1 cellular context compared by ENCODE assay signal in the genomic region with DNA sequence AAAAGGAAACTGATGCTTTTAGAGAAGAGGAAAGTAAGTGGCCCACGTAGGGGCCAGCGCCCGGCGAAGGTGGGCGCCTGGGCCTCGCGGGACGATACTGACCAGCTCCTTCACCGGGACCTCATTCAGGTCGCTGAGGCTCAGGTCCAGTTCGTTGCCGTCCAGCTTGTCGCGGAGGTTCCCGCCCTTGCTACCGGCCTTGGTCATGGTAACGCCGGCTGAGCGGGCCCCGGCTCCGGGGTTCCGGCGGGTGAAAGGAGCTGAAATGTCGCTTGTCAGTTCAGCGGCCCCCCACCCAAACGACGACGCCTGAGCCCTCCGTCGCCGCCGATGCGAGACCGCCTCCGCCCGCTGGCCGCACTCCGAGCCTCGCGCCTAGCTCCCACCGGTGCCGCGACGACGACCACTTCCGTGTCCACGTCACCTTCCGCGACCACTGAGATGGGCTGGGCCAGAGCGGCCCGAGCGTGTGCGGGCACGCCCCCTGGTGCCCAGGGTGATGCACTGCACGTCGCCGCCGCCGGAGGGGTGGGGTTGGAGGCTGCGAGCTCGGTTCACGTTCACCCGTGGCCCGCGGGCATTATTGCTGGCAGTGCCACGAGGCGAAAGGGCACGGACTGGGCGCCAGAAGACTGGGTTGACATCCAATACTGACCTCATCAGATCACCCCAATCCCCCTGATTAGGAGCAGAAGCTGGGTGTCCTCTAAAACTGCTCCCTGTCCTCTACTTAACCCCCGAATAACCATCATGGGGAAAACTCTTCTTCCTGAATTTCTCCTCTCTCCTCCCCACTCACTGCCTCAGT.
TF ChIP-seq lines count a peak whose summit lies in the region.

Gene LRRC59 (minus strand): TSS at position 413 of the 808 bp plus-strand sequence. CDS start 206 bp downstream, at position 207.

TF ChIP-seq in HepG2, 621 proteins besides CTCF, POLR2A, EP300 and RAD21 (continued from another document and continues in another):
- TF ChIP-seq ASH2L (IDR thresholded peaks at IDR 0.05; ENCODE audit: insufficient read length, low read depth, low read length), result peak; percentile 91
- peak; percentile 12; the same call in 1 of the 2 replicates for TF ChIP-seq PRDM15 (CRISPR knock-in tag; IDR thresholded peaks at IDR 0.05)
- peak; percentile 95 for TF ChIP-seq ZNF230 (CRISPR knock-in tag; IDR thresholded peaks at IDR 0.05)
- peak; percentile 100 for TF ChIP-seq XRCC5 (optimal IDR thresholded peaks at IDR 0.05; ENCODE audit: low read length)
- peak; percentile 89 for TF ChIP-seq MYNN (CRISPR knock-in tag; IDR thresholded peaks at IDR 0.05; ENCODE audit: low read depth)
- TF ChIP-seq ZNF343 (CRISPR knock-in tag; IDR thresholded peaks at IDR 0.05), result peak; percentile 96
- TF ChIP-seq YEATS2 (CRISPR knock-in tag; IDR thresholded peaks at IDR 0.05; ENCODE audit: borderline replicate concordance), result peak; percentile 99
- no peak for TF ChIP-seq RBM22 (optimal IDR thresholded peaks at IDR 0.05; ENCODE audit: low read length)
- TF ChIP-seq TBP (CRISPR knock-in tag; IDR thresholded peaks at IDR 0.05), result peak; percentile 90; the same call in 1 of the 2 replicates
- TF ChIP-seq THAP11 (CRISPR knock-in tag; IDR thresholded peaks at IDR 0.05), result peak; percentile 96
- no peak for TF ChIP-seq ZEB1 (IDR thresholded peaks at IDR 0.05; ENCODE audit: insufficient replicate concordance, low read depth)
- TF ChIP-seq ZNF747 (CRISPR knock-in tag; IDR thresholded peaks at IDR 0.05; ENCODE audit: borderline replicate concordance), result peak; percentile 99
- TF ChIP-seq AFF4 (CRISPR knock-in tag; IDR thresholded peaks at IDR 0.05), result peak; percentile 78; the same call in 1 of the 2 replicates
- TF ChIP-seq, protein P1, sequence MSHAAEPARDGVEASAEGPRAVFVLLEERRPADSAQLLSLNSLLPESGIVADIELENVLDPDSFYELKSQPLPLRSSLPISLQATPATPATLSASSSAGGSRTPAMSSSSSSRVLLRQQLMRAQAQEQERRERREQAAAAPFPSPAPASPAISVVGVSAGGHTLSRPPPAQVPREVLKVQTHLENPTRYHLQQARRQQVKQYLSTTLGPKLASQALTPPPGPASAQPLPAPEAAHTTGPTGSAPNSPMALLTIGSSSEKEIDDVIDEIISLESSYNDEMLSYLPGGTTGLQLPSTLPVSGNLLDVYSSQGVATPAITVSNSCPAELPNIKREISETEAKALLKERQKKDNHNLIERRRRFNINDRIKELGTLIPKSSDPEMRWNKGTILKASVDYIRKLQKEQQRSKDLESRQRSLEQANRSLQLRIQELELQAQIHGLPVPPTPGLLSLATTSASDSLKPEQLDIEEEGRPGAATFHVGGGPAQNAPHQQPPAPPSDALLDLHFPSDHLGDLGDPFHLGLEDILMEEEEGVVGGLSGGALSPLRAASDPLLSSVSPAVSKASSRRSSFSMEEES (CRISPR knock-in tag; IDR thresholded peaks at IDR 0.05), result peak; percentile 78
- TF ChIP-seq HHEX (CRISPR knock-in tag; IDR thresholded peaks at IDR 0.05), result peak; percentile 35; the same call in 1 of the 2 replicates
- peak; percentile 68 for TF ChIP-seq STAG1 (CRISPR knock-in tag; IDR thresholded peaks at IDR 0.05)
- peak; percentile 97 for TF ChIP-seq IRX3 (CRISPR knock-in tag; IDR thresholded peaks at IDR 0.05; ENCODE audit: borderline replicate concordance, low read depth)
- peak; percentile 95 for TF ChIP-seq ZNF335 (CRISPR knock-in tag; IDR thresholded peaks at IDR 0.05)
- no peak for TF ChIP-seq NONO (IDR thresholded peaks at IDR 0.05)
- peak; percentile 100 for TF ChIP-seq NONO (CRISPR knock-in tag; conservative IDR thresholded peaks at IDR 0.05)
- no peak for TF ChIP-seq SRF (IDR thresholded peaks at IDR 0.05; ENCODE audit: low read depth, low read length)
- TF ChIP-seq MYPOP (CRISPR knock-in tag; IDR thresholded peaks at IDR 0.05), result peak; percentile 99
- TF ChIP-seq, protein P2, sequence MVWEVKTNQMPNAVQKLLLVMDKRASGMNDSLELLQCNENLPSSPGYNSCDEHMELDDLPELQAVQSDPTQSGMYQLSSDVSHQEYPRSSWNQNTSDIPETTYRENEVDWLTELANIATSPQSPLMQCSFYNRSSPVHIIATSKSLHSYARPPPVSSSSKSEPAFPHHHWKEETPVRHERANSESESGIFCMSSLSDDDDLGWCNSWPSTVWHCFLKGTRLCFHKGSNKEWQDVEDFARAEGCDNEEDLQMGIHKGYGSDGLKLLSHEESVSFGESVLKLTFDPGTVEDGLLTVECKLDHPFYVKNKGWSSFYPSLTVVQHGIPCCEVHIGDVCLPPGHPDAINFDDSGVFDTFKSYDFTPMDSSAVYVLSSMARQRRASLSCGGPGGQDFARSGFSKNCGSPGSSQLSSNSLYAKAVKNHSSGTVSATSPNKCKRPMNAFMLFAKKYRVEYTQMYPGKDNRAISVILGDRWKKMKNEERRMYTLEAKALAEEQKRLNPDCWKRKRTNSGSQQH (CRISPR knock-in tag; IDR thresholded peaks at IDR 0.05; ENCODE audit: low read depth), result peak; percentile 99
- no peak for TF ChIP-seq ATM (IDR thresholded peaks at IDR 0.05; ENCODE audit: borderline replicate concordance)
- peak; percentile 39; the same call in 1 of the 2 replicates for TF ChIP-seq ZNF644 (CRISPR knock-in tag; IDR thresholded peaks at IDR 0.05; ENCODE audit: low read depth)
- TF ChIP-seq, protein P3, sequence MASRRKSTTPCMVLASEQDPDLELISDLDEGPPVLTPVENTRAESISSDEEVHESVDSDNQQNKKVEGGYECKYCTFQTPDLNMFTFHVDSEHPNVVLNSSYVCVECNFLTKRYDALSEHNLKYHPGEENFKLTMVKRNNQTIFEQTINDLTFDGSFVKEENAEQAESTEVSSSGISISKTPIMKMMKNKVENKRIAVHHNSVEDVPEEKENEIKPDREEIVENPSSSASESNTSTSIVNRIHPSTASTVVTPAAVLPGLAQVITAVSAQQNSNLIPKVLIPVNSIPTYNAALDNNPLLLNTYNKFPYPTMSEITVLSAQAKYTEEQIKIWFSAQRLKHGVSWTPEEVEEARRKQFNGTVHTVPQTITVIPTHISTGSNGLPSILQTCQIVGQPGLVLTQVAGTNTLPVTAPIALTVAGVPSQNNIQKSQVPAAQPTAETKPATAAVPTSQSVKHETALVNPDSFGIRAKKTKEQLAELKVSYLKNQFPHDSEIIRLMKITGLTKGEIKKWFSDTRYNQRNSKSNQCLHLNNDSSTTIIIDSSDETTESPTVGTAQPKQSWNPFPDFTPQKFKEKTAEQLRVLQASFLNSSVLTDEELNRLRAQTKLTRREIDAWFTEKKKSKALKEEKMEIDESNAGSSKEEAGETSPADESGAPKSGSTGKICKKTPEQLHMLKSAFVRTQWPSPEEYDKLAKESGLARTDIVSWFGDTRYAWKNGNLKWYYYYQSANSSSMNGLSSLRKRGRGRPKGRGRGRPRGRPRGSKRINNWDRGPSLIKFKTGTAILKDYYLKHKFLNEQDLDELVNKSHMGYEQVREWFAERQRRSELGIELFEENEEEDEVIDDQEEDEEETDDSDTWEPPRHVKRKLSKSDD (CRISPR knock-in tag; IDR thresholded peaks at IDR 0.05; ENCODE audit: low read depth), result peak; percentile 99
- TF ChIP-seq, protein P4, sequence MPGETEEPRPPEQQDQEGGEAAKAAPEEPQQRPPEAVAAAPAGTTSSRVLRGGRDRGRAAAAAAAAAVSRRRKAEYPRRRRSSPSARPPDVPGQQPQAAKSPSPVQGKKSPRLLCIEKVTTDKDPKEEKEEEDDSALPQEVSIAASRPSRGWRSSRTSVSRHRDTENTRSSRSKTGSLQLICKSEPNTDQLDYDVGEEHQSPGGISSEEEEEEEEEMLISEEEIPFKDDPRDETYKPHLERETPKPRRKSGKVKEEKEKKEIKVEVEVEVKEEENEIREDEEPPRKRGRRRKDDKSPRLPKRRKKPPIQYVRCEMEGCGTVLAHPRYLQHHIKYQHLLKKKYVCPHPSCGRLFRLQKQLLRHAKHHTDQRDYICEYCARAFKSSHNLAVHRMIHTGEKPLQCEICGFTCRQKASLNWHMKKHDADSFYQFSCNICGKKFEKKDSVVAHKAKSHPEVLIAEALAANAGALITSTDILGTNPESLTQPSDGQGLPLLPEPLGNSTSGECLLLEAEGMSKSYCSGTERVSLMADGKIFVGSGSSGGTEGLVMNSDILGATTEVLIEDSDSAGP (CRISPR knock-in tag; IDR thresholded peaks at IDR 0.05; ENCODE audit: borderline replicate concordance), result peak; percentile 98
- TF ChIP-seq GLI4 (CRISPR knock-in tag; IDR thresholded peaks at IDR 0.05; ENCODE audit: borderline replicate concordance), result peak; percentile 98
- TF ChIP-seq ZBTB20 (CRISPR knock-in tag; IDR thresholded peaks at IDR 0.05; ENCODE audit: borderline replicate concordance, low read depth), result peak; percentile 95; the same call in 1 of the 2 replicates
- no peak for TF ChIP-seq KLF13 (CRISPR knock-in tag; IDR thresholded peaks at IDR 0.05)
- TF ChIP-seq KLF12 (CRISPR knock-in tag; IDR thresholded peaks at IDR 0.05; ENCODE audit: borderline replicate concordance), result peak; percentile 80; the same call in 1 of the 2 replicates
- TF ChIP-seq E2F1 (CRISPR knock-in tag; IDR thresholded peaks at IDR 0.05), result 0 out of 2 replicates have a peak, but pooled peaks have one; percentile 55
- peak; percentile 94 for TF ChIP-seq THRA (CRISPR knock-in tag; IDR thresholded peaks at IDR 0.05; ENCODE audit: borderline replicate concordance)
- TF ChIP-seq ZNF572 (CRISPR knock-in tag; IDR thresholded peaks at IDR 0.05), result peak; percentile 92; the same call in 1 of the 2 replicates
- peak; percentile 95 for TF ChIP-seq ZNF550 (CRISPR knock-in tag; IDR thresholded peaks at IDR 0.05; ENCODE audit: borderline replicate concordance)
